ENCODE assay signal across 1 cellular context in genomic region chr17:42323268-42323773, GRCh38.
TF ChIP-seq lines count a peak whose summit lies in the region.

No MANE protein-coding gene starts in this region.

TF ChIP-seq in HepG2, 621 proteins besides CTCF, POLR2A, EP300 and RAD21:
- no peak for TF ChIP-seq MTA3 (CRISPR knock-in tag; IDR thresholded peaks at IDR 0.05)
- TF ChIP-seq CBFB (CRISPR knock-in tag; IDR thresholded peaks at IDR 0.05): no peak
- TF ChIP-seq, protein P1, sequence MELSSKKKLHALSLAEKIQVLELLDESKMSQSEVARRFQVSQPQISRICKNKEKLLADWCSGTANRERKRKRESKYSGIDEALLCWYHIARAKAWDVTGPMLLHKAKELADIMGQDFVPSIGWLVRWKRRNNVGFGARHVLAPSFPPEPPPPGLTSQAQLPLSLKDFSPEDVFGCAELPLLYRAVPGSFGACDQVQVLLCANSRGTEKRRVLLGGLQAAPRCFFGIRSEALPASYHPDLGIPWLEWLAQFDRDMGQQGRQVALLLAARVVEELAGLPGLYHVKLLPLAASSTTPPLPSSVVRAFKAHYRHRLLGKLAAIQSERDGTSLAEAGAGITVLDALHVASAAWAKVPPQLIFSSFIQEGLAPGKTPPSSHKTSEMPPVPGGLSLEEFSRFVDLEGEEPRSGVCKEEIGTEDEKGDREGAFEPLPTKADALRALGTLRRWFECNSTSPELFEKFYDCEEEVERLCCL (CRISPR knock-in tag; IDR thresholded peaks at IDR 0.05; ENCODE audit: borderline replicate concordance): no peak
- no peak for TF ChIP-seq XBP1 (CRISPR knock-in tag; IDR thresholded peaks at IDR 0.05)
- TF ChIP-seq PAWR (CRISPR knock-in tag; IDR thresholded peaks at IDR 0.05; ENCODE audit: borderline replicate concordance): no peak
- peak; percentile 97 for TF ChIP-seq MAFF (IDR thresholded peaks at IDR 0.05; ENCODE audit: low read depth, low read length)
- no peak for TF ChIP-seq ZNF207 (IDR thresholded peaks at IDR 0.05; ENCODE audit: borderline replicate concordance)
- TF ChIP-seq, protein P2, sequence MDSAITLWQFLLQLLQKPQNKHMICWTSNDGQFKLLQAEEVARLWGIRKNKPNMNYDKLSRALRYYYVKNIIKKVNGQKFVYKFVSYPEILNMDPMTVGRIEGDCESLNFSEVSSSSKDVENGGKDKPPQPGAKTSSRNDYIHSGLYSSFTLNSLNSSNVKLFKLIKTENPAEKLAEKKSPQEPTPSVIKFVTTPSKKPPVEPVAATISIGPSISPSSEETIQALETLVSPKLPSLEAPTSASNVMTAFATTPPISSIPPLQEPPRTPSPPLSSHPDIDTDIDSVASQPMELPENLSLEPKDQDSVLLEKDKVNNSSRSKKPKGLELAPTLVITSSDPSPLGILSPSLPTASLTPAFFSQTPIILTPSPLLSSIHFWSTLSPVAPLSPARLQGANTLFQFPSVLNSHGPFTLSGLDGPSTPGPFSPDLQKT (CRISPR knock-in tag; IDR thresholded peaks at IDR 0.05; ENCODE audit: borderline replicate concordance): no peak
- TF ChIP-seq TEAD2 (CRISPR knock-in tag; IDR thresholded peaks at IDR 0.05): no peak
- no peak for TF ChIP-seq ATRX (CRISPR knock-in tag; IDR thresholded peaks at IDR 0.05; ENCODE audit: borderline replicate concordance)
- no peak for TF ChIP-seq TCF7 (IDR thresholded peaks at IDR 0.05; ENCODE audit: low read depth)
- TF ChIP-seq SUZ12 (IDR thresholded peaks at IDR 0.05; ENCODE audit: low read depth, low read length): no peak
- TF ChIP-seq KDM2A (CRISPR knock-in tag; IDR thresholded peaks at IDR 0.05; ENCODE audit: borderline replicate concordance, low read depth): no peak
- TF ChIP-seq ARNT (IDR thresholded peaks at IDR 0.05): no peak
- no peak for TF ChIP-seq NCOA1 (CRISPR knock-in tag; IDR thresholded peaks at IDR 0.05)
- TF ChIP-seq ZFP41 (CRISPR knock-in tag; IDR thresholded peaks at IDR 0.05; ENCODE audit: borderline replicate concordance): no peak
- 0 out of 2 replicates have a peak, but pooled peaks have one; percentile 7 for TF ChIP-seq ZNF33B (CRISPR knock-in tag; IDR thresholded peaks at IDR 0.05)
- peak; percentile 97 to 98 for TF ChIP-seq MAFK (conservative IDR thresholded peaks at IDR 0.05 in 1 of 2, IDR thresholded peaks at IDR 0.05 in 1 of 2; ENCODE audit: low read length in 2 of 2)
- TF ChIP-seq ZBTB1 (CRISPR knock-in tag; IDR thresholded peaks at IDR 0.05; ENCODE audit: borderline replicate concordance): no peak
- TF ChIP-seq NAIF1 (CRISPR knock-in tag; IDR thresholded peaks at IDR 0.05; ENCODE audit: borderline replicate concordance): no peak
- TF ChIP-seq, protein P3, sequence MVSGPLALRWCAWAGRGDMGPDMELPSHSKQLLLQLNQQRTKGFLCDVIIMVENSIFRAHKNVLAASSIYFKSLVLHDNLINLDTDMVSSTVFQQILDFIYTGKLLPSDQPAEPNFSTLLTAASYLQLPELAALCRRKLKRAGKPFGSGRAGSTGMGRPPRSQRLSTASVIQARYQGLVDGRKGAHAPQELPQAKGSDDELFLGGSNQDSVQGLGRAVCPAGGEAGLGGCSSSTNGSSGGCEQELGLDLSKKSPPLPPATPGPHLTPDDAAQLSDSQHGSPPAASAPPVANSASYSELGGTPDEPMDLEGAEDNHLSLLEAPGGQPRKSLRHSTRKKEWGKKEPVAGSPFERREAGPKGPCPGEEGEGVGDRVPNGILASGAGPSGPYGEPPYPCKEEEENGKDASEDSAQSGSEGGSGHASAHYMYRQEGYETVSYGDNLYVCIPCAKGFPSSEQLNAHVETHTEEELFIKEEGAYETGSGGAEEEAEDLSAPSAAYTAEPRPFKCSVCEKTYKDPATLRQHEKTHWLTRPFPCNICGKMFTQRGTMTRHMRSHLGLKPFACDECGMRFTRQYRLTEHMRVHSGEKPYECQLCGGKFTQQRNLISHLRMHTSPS (CRISPR knock-in tag; IDR thresholded peaks at IDR 0.05; ENCODE audit: low read depth): no peak
- TF ChIP-seq, protein P4, sequence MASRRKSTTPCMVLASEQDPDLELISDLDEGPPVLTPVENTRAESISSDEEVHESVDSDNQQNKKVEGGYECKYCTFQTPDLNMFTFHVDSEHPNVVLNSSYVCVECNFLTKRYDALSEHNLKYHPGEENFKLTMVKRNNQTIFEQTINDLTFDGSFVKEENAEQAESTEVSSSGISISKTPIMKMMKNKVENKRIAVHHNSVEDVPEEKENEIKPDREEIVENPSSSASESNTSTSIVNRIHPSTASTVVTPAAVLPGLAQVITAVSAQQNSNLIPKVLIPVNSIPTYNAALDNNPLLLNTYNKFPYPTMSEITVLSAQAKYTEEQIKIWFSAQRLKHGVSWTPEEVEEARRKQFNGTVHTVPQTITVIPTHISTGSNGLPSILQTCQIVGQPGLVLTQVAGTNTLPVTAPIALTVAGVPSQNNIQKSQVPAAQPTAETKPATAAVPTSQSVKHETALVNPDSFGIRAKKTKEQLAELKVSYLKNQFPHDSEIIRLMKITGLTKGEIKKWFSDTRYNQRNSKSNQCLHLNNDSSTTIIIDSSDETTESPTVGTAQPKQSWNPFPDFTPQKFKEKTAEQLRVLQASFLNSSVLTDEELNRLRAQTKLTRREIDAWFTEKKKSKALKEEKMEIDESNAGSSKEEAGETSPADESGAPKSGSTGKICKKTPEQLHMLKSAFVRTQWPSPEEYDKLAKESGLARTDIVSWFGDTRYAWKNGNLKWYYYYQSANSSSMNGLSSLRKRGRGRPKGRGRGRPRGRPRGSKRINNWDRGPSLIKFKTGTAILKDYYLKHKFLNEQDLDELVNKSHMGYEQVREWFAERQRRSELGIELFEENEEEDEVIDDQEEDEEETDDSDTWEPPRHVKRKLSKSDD (CRISPR knock-in tag; IDR thresholded peaks at IDR 0.05; ENCODE audit: low read depth): no peak
